ENCODE assay signal across 8 cellular contexts in genomic region chr4:75724867-75725724, GRCh38. TPM values are rescaled to one million over a fixed set of nuclear protein-coding genes. Genes with fewer than 3 reads are reported as not detected.
A peak's percentile ranks its signal among the peaks of the same experiment; 100 is the strongest.
DNase-seq lines count a peak whose midpoint lies in the region; ATAC-seq and TF ChIP-seq lines count a peak whose summit lies in the region.

No MANE protein-coding gene starts in this region.

- H3K27ac ChIP-seq in AG04450 (ENCODE audit: low read depth, low read length) (peak overlapping the region; percentile 100), epithelial cell of prostate (peak overlapping the region; percentile 84)

- peak; percentile 60 for ATAC-seq in GM18867 (IDR thresholded peaks at IDR 0.05; ENCODE audit: unreplicated experiment)
- ATAC-seq in HG03103 (IDR thresholded peaks at IDR 0.05; ENCODE audit: low read depth, unreplicated experiment), result peak; percentile 40
- ATAC-seq in mucosa of descending colon, result peak; percentile 74

- H3K9me3 ChIP-seq in AG04450 (ENCODE audit: control insufficient read depth, insufficient read depth, low read length) (peaks cover 5% of the 10 kb centered on the region; the same call in 1 of the 2 replicates), mucosa of descending colon (no peaks in the 10 kb centered on the region)

- DNase-seq in AG04450 (ENCODE audit: low read depth, low spot score) (peak; percentile 63), NCI-H526 (lab: John Stamatoyannopoulos, UW) (peak; percentile 41 to 56), epithelial cell of prostate (ENCODE audit: low read depth, low spot score) (no peak), mucosa of descending colon (peak; percentile 77 to 86 (median 83))
- peak; percentile 42 for DNase-seq in activated CD8-positive, alpha-beta memory T cell treated with anti-CD3 and anti-CD28 coated beads, Interleukin-2, amount 50 U/mL, for 4 hours
- peak; percentile 52 to 54 for DNase-seq in stimulated activated CD8-positive, alpha-beta memory T cell treated with anti-CD3 and anti-CD28 coated beads, Interleukin-2, amount 100 ng/mL, for 48 hours (ENCODE audit: low read depth in 2 of 2)

- POLR2A ChIA-PET in AG04450 (lab: Yijun Ruan, JAX), result interaction anchor here (0.7 to 3.2 kb wide), 14 partner anchors 8 to 190 kb away, joined by 3 to 30 read pairs (median 6); partner anchors contain the start of gene G3BP2

- H3K4me3 ChIP-seq in AG04450 (ENCODE audit: low read depth, low read length) (peak overlapping the region; percentile 99), mucosa of descending colon (peak overlapping the region; percentile 83)

- TF ChIP-seq CTCF in AG04450 (IDR thresholded peaks at IDR 0.05; ENCODE audit: low read depth, low read length) (no peak), mucosa of descending colon (IDR thresholded peaks at IDR 0.05) (no peak)

- peaks cover 28% of the 10 kb centered on the region for H3K4me1 ChIP-seq in mucosa of descending colon (ENCODE audit: low read depth)

- CTCF ChIA-PET in AG04450 (lab: Charles Lee), result interaction anchor here (0.8 to 3.3 kb wide), 18 partner anchors 10 to 212 kb away, joined by 3 to 36 read pairs (median 8); no protein-coding TSS in a partner anchor

- no peaks in the 10 kb centered on the region for H3K27me3 ChIP-seq in AG04450 (ENCODE audit: control insufficient read depth, insufficient read depth, low read length)

- H3K36me3 ChIP-seq in mucosa of descending colon (ENCODE audit: low read depth), result no peaks in the 10 kb centered on the region

- intact Hi-C loops in mucosa of descending colon (cut with DNase I, micrococcal nuclease), result loop anchor here in 1 of 2 donors (5.0 kb wide), 1 partner anchor 53 kb away; the partner anchor contains the start of gene G3BP2

RNA-seq across cellular contexts. Expression of gene USO1, which starts 0.7 kb away (rescaled TPM):
- 99.6 and 142 TPM in 2 replicates for polyA plus RNA-seq in AG04450 (2011; rRNA removed)
- 45.9 and 81.2 TPM in 2 replicates for polyA minus RNA-seq in AG04450 (2011; rRNA and poly(A)+ RNA removed)
- total RNA-seq in mucosa of descending colon, result 10 to 100 TPM; 44.3 to 65.8 (median 55.9) TPM

RNA-seq across cellular contexts. Expression of gene G3BP2, which starts 51.9 kb away (rescaled TPM):
- 139 and 179 TPM in 2 replicates for polyA plus RNA-seq in AG04450 (2011; rRNA removed)
- polyA minus RNA-seq in AG04450 (2011; rRNA and poly(A)+ RNA removed), result 78.9 and 109 TPM in 2 replicates
- 100 to 1,000 TPM; 144 to 149 (median 149) TPM for total RNA-seq in mucosa of descending colon
